ENCODE assay signal across 8 cellular contexts in genomic region chr16:8796469-8797363, GRCh38.
DNase-seq lines count a peak whose midpoint lies in the region; ATAC-seq, FAIRE-seq and TF ChIP-seq lines count a peak whose summit lies in the region.

No MANE protein-coding gene starts in this region.

- no peaks in the 10 kb centered on the region for H3K9me3 ChIP-seq in RWPE2 (ENCODE audit: severe bottlenecking)

- FAIRE-seq in H54 (lab: Jason Lieb, UNC), result no peak

- TF ChIP-seq CTCF in RWPE2 (IDR thresholded peaks at IDR 0.05; ENCODE audit: poor library complexity, severe bottlenecking), result peak; percentile 19
- TF ChIP-seq CTCF in retinal pigment epithelial cell (conservative IDR thresholded peaks at IDR 0.05; ENCODE audit: low read depth, low read length), result no peak

- ATAC-seq in GM18868 (IDR thresholded peaks at IDR 0.05; ENCODE audit: unreplicated experiment) (peak; percentile 1), RWPE2 (ENCODE audit: low read depth) (peak; percentile 2; the same call in 2 of the 3 replicates), HG03460 (IDR thresholded peaks at IDR 0.05; ENCODE audit: unreplicated experiment) (no peak)

- peaks cover 33% of the 10 kb centered on the region for H3K36me3 ChIP-seq in RWPE2 (ENCODE audit: low read depth)

- H3K4me3 ChIP-seq in RWPE2 (ENCODE audit: severe bottlenecking) (peak overlapping the region; percentile 90), retinal pigment epithelial cell (ENCODE audit: low read length) (peak overlapping the region; percentile 96)

- no peak for TF ChIP-seq POLR2A in H54 (IDR thresholded peaks at IDR 0.05; ENCODE audit: low read depth, low read length)

- DNase-seq in RWPE2 (ENCODE audit: low spot score) (no peak), fibroblast of peridontal ligament (ENCODE audit: extremely low read depth) (peak; percentile 12), retinal pigment epithelial cell (ENCODE audit: low read depth) (no peak), H54 (ENCODE audit: insufficient read length, low spot score) (no peak), NCI-H1092 (lab: John Stamatoyannopoulos, UW) (no peak), C1 segment of cervical spinal cord (lab: John Stamatoyannopoulos, UW) (no peak)

- peaks cover 10% of the 10 kb centered on the region for H3K4me1 ChIP-seq in RWPE2 (ENCODE audit: insufficient read depth, poor library complexity, severe bottlenecking)

- no peaks in the 10 kb centered on the region for H3K27me3 ChIP-seq in RWPE2 (ENCODE audit: insufficient read depth, poor library complexity, severe bottlenecking)

- H3K27ac ChIP-seq in RWPE2 (ENCODE audit: poor library complexity, severe bottlenecking), result peak overlapping the region; percentile 67
